28 cellular contexts compared by ENCODE assay signal in the genomic region with DNA sequence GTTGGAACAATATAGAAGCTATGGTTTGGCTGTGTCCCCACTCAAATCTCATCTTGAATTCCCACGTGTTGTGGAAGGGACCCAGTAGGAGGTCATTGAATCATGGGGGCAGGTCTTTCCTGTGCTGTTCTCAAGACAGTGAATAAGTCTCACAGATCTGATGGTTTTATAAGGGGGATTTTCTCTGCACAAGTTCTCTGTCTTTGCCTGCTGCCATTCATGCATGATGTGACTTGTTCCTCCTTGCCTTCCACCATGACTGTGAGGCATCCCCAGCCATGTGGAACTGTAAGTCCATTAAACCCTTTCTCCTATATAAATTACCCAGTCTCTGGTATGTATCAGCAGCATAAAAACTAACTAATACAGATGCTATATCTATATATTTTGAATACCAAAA.
"Had no signal": no experiment of that assay in that cellular context is flagged by ENCODE, and none has a peak within 500 bp of the region (broad histone marks: within the 10 kb centered on the region; RNA-seq: fewer than 3 reads in every experiment).

No MANE protein-coding gene starts in this region.

- H3K27me3 Mint-ChIP-seq: activated CD4-positive, alpha-beta memory T cell treated with anti-CD3 and anti-CD28 coated beads, Interleukin-2, amount 10 ng/mL, durations not matched to agents 7 days and 5 days; activated CD4-positive, alpha-beta T cell treated with anti-CD3 and anti-CD28 coated beads, Interleukin-2, amount 10 ng/mL, durations not matched to agents 7 days and 5 days; activated naive CD4-positive, alpha-beta T cell treated with anti-CD3 and anti-CD28 coated beads, Interleukin-2, amount 10 ng/mL, durations not matched to agents 7 days and 5 days; activated naive CD8-positive, alpha-beta T cell treated with anti-CD3 and anti-CD28 coated beads, Interleukin-2, amount 10 ng/mL, durations not matched to agents 7 days and 5 days; activated T-cell treated with anti-CD3 and anti-CD28 coated beads, Interleukin-2, amount 50 U/mL, for 24 hours; brain; T-helper 17 cell had no signal

- H3K36me3 ChIP-seq: ascending aorta, colonic mucosa, gastrocnemius medialis, heart left ventricle had no signal

- H3K4me3 ChIP-seq: ascending aorta, colonic mucosa, gastrocnemius medialis, heart left ventricle had no signal

- H3K27ac Mint-ChIP-seq: activated CD4-positive, alpha-beta memory T cell treated with anti-CD3 and anti-CD28 coated beads, Interleukin-2, amount 10 ng/mL, durations not matched to agents 7 days and 5 days; activated CD4-positive, alpha-beta T cell treated with anti-CD3 and anti-CD28 coated beads, Interleukin-2, amount 10 ng/mL, durations not matched to agents 7 days and 5 days; activated naive CD4-positive, alpha-beta T cell treated with anti-CD3 and anti-CD28 coated beads, Interleukin-2, amount 10 ng/mL, durations not matched to agents 7 days and 5 days; activated naive CD4-positive, alpha-beta T cell treated with anti-CD3 and anti-CD28 coated beads, Interleukin-2, amount 50 U/mL, for 72 hours; activated naive CD8-positive, alpha-beta T cell treated with anti-CD3 and anti-CD28 coated beads, Interleukin-2, amount 10 ng/mL, durations not matched to agents 7 days and 5 days; activated T-cell treated with anti-CD3 and anti-CD28 coated beads, Interleukin-2, amount 50 U/mL, for 24 hours; activated T-cell treated with anti-CD3 and anti-CD28 coated beads, Interleukin-2, amount 50 U/mL, for 72 hours; T-helper 17 cell; T-helper 2 cell treated with Interferon-gamma antibody and Interleukin-4, amounts not matched to agents 5 μg/mL and 100 μg/mL, for 36 hours had no signal

- H3K4me1 ChIP-seq: ascending aorta, colonic mucosa, gastrocnemius medialis had no signal

- H3K27ac ChIP-seq: ascending aorta, colonic mucosa, gastrocnemius medialis, heart left ventricle had no signal

- H3K27me3 ChIP-seq: ascending aorta, colonic mucosa, gastrocnemius medialis, heart left ventricle had no signal

- H3K36me3 Mint-ChIP-seq: activated naive CD4-positive, alpha-beta T cell treated with anti-CD3 and anti-CD28 coated beads, Interleukin-2, amount 10 ng/mL, durations not matched to agents 7 days and 5 days; activated naive CD4-positive, alpha-beta T cell treated with anti-CD3 and anti-CD28 coated beads, Interleukin-2, amount 50 U/mL, for 72 hours; activated naive CD8-positive, alpha-beta T cell treated with anti-CD3 and anti-CD28 coated beads, Interleukin-2, amount 10 ng/mL, durations not matched to agents 7 days and 5 days; brain had no signal

- ATAC-seq: activated naive CD4-positive, alpha-beta T cell treated with anti-CD3 and anti-CD28 coated beads, Interleukin-2, amount 50 U/mL, for 72 hours; activated T-cell treated with anti-CD3 and anti-CD28 coated beads, Interleukin-2, amount 50 U/mL, for 72 hours; esophagus mucosa; gastrocnemius medialis; heart left ventricle; T-helper 17 cell had no signal

- H3K9me3 ChIP-seq: ascending aorta, colonic mucosa, gastrocnemius medialis, heart left ventricle had no signal

- H3K4me1 Mint-ChIP-seq: activated CD4-positive, alpha-beta memory T cell treated with anti-CD3 and anti-CD28 coated beads, Interleukin-2, amount 10 ng/mL, durations not matched to agents 7 days and 5 days; activated CD4-positive, alpha-beta T cell treated with anti-CD3 and anti-CD28 coated beads, Interleukin-2, amount 10 ng/mL, durations not matched to agents 7 days and 5 days; activated naive CD4-positive, alpha-beta T cell treated with anti-CD3 and anti-CD28 coated beads, Interleukin-2, amount 10 ng/mL, durations not matched to agents 7 days and 5 days; activated naive CD8-positive, alpha-beta T cell treated with anti-CD3 and anti-CD28 coated beads, Interleukin-2, amount 10 ng/mL, durations not matched to agents 7 days and 5 days; T-helper 17 cell had no signal

- H3K4me3 Mint-ChIP-seq: activated CD4-positive, alpha-beta memory T cell treated with anti-CD3 and anti-CD28 coated beads, Interleukin-2, amount 10 ng/mL, durations not matched to agents 7 days and 5 days; activated CD4-positive, alpha-beta T cell treated with anti-CD3 and anti-CD28 coated beads, Interleukin-2, amount 10 ng/mL, durations not matched to agents 7 days and 5 days; activated naive CD4-positive, alpha-beta T cell treated with anti-CD3 and anti-CD28 coated beads, Interleukin-2, amount 10 ng/mL, durations not matched to agents 7 days and 5 days; activated naive CD8-positive, alpha-beta T cell treated with anti-CD3 and anti-CD28 coated beads, Interleukin-2, amount 10 ng/mL, durations not matched to agents 7 days and 5 days; activated T-cell treated with anti-CD3 and anti-CD28 coated beads, Interleukin-2, amount 50 U/mL, for 24 hours; activated T-cell treated with anti-CD3 and anti-CD28 coated beads, Interleukin-2, amount 50 U/mL, for 72 hours; brain; T-helper 17 cell; T-helper 2 cell treated with Interferon-gamma antibody and Interleukin-4, amounts not matched to agents 5 μg/mL and 100 μg/mL, for 36 hours had no signal

- DNase-seq: activated CD4-positive, alpha-beta memory T cell treated with anti-CD3 and anti-CD28 coated beads, Interleukin-2, amount 10 ng/mL, durations not matched to agents 7 days and 5 days; activated CD4-positive, alpha-beta T cell treated with anti-CD3 and anti-CD28 coated beads for 4 hours; activated CD4-positive, alpha-beta T cell treated with anti-CD3 and anti-CD28 coated beads, Interleukin-2, amount 10 ng/mL, durations not matched to agents 7 days and 5 days; activated CD4-positive, alpha-beta T cell treated with anti-CD3 and anti-CD28 coated beads, Interleukin-2, amount 50 U/mL, for 4 hours; activated CD4-positive, CD25-positive, alpha-beta regulatory T cell; activated CD4-positive, CD25-positive, alpha-beta regulatory T cell treated with anti-CD3 and anti-CD28 coated beads, Interleukin-2, amount 50 U/mL, for 72 hours; activated CD8-positive, alpha-beta memory T cell treated with anti-CD3 and anti-CD28 coated beads, Interleukin-2, amount 50 U/mL, for 48 hours; activated gamma-delta T cell; activated naive CD4-positive, alpha-beta T cell; activated naive CD4-positive, alpha-beta T cell treated with anti-CD3 and anti-CD28 coated beads, Interleukin-2, amount 10 ng/mL, durations not matched to agents 7 days and 5 days; activated naive CD8-positive, alpha-beta T cell treated with anti-CD3 and anti-CD28 coated beads, Interleukin-2, amount 10 ng/mL, durations not matched to agents 7 days and 5 days; activated T-cell treated with anti-CD3 and anti-CD28 coated beads for 4 hours; activated T-cell treated with anti-CD3 and anti-CD28 coated beads, Interleukin-2, amount 50 U/mL, for 24 hours; activated T-cell treated with anti-CD3 and anti-CD28 coated beads, Interleukin-2, amount 50 U/mL, for 72 hours; colonic mucosa; effector CD8-positive, alpha-beta T cell; foreskin fibroblast; gastrocnemius medialis; glutamatergic neuron; heart left ventricle; T-helper 1 cell; T-helper 17 cell; T1000 had no signal

- H3K9me3 Mint-ChIP-seq: activated naive CD4-positive, alpha-beta T cell treated with anti-CD3 and anti-CD28 coated beads, Interleukin-2, amount 10 ng/mL, durations not matched to agents 7 days and 5 days; activated naive CD4-positive, alpha-beta T cell treated with anti-CD3 and anti-CD28 coated beads, Interleukin-2, amount 50 U/mL, for 72 hours; activated naive CD8-positive, alpha-beta T cell treated with anti-CD3 and anti-CD28 coated beads, Interleukin-2, amount 10 ng/mL, durations not matched to agents 7 days and 5 days; activated T-cell treated with anti-CD3 and anti-CD28 coated beads, Interleukin-2, amount 50 U/mL, for 24 hours; T-helper 2 cell treated with Interferon-gamma antibody and Interleukin-4, amounts not matched to agents 5 μg/mL and 100 μg/mL, for 36 hours had no signal
